26 cellular contexts compared by ENCODE assay signal in the genomic region with DNA sequence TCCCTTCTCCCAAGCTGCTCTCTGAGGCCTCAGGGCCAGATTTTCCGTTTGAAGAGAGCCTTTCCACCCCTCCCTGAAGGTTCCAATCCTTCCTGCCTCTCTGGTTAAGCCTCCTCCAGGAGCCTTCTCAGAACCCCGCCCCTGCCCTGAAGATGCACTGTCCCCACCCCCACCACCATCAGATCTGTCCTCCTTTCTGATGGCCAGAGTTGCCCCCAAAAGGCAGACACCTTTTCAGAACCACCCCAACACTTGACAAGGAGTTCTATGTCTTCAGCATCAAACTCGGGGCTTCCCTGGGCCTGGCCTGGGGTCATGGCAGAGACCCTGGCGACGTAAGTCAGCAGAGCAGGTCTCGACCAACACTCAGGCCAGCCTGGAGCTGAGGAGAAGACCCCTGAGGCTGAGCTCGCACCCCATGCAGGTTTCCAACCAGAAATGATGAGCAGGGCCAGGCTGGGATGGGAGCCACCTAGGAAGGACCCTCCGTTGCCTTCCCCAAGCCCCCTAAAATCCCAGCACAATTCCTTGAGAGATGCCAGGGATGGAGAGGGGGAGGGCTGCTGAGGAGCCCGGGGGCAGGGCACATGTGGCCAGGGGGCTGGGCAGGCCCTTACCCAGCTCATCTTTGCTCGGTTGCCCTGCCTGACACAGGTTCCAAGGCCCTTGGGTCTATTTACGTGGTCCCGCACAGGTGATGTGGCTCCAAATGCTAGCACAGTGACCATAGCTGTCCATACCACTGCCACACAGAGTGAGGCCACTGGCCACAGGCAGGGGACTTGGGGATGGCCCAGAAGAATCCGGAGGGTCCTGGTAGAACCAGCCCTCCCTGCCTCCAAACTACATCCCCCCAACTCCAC. TPM values are rescaled to one million over a fixed set of nuclear protein-coding genes. Genes with fewer than 3 reads are reported as not detected.
DNase-seq lines count a peak whose midpoint lies in the region; ATAC-seq and TF ChIP-seq lines count a peak whose summit lies in the region.
"Had no signal": no experiment of that assay in that cellular context is flagged by ENCODE, and none has a peak within 500 bp of the region (broad histone marks: within the 10 kb centered on the region; RNA-seq: fewer than 3 reads in every experiment).

No MANE protein-coding gene starts in this region.

- in situ Hi-C loops in IMR-90 (cut with MboI; ENCODE audit: low sequenced_read_pairs), result no loop called here

- H2BK15ac ChIP-seq in IMR-90 (ENCODE audit: low read depth, low read length), result no peak overlapping the region

- H3K27me3 Mint-ChIP-seq in CD4-positive, alpha-beta memory T cell, result peaks cover 0 to 2% of the 10 kb centered on the region in 2 donors
- H3K27me3 Mint-ChIP-seq in glutamatergic neuron (ENCODE audit: unreplicated experiment), result peaks cover 14% of the 10 kb centered on the region
- H3K27me3 Mint-ChIP-seq in activated T-cell treated with anti-CD3 and anti-CD28 coated beads, Interleukin-2, amount 50 U/mL, for 4 hours (ENCODE audit: low read depth), result no peaks in the 10 kb centered on the region
- H3K27me3 Mint-ChIP-seq: T-cell had no signal

- H3K56ac ChIP-seq in IMR-90 (ENCODE audit: extremely low read depth, insufficient read depth, low read length), result no peak overlapping the region

- no peak overlapping the region for H3K23ac ChIP-seq in IMR-90 (ENCODE audit: low read depth, low read length)

- H3K79me2 ChIP-seq in parathyroid adenoma, result no peaks in the 10 kb centered on the region

- H3K18ac ChIP-seq in IMR-90 (ENCODE audit: low read depth, low read length), result no peak overlapping the region

- H3K79me1 ChIP-seq in IMR-90 (ENCODE audit: low read depth in 1 of 2, low read length in 2 of 2), result no peaks in the 10 kb centered on the region

- H3K4me1 Mint-ChIP-seq in CD4-positive, alpha-beta memory T cell, result peaks cover 35 to 58% (median 44%) of the 10 kb centered on the region in 4 donors
- H3K4me1 Mint-ChIP-seq in glutamatergic neuron (ENCODE audit: low read depth, unreplicated experiment), result peaks cover 14% of the 10 kb centered on the region
- peaks cover 47% of the 10 kb centered on the region for H3K4me1 Mint-ChIP-seq in activated T-cell treated with anti-CD3 and anti-CD28 coated beads, Interleukin-2, amount 50 U/mL, for 4 hours (ENCODE audit: low read depth)

- H3K14ac ChIP-seq in IMR-90 (replicated peaks; ENCODE audit: low read depth, low read length), result no peak overlapping the region

- H2BK20ac ChIP-seq in IMR-90 (ENCODE audit: low read depth, low read length), result no peak overlapping the region

- DNase-seq in CD4-positive, alpha-beta memory T cell, result no peak
- DNase-seq in IMR-90 (no peak), glutamatergic neuron (peak; percentile 4), GF-D8 (lab: John Stamatoyannopoulos, UW) (no peak)
- no peak for DNase-seq in activated T-cell treated with anti-CD3 and anti-CD28 coated beads, Interleukin-2, amount 50 U/mL, for 4 hours
- DNase-seq: activated CD4-positive, alpha-beta T cell treated with anti-CD3 and anti-CD28 coated beads, Interleukin-2, amount 10 ng/mL, durations not matched to agents 24 days and 14 days; activated CD8-positive, alpha-beta memory T cell treated with anti-CD3 and anti-CD28 coated beads, Interleukin-2, amount 50 U/mL, for 48 hours; activated gamma-delta T cell treated with Interleukin-2 at 50 U/mL for 16 hours; CD8-positive, alpha-beta T cell; effector memory CD4-positive, alpha-beta T cell; foreskin melanocyte; NCI-H1092; NCI-H187 treated with DMSO at 0.1 percent for 48 hours; NCI-H226; PC-3; SIG-M5; stimulated activated naive CD4-positive, alpha-beta T cell; T-cell; tibial artery had no signal

- intact Hi-C loops in CD4-positive, alpha-beta memory T cell (cut with micrococcal nuclease), result loop anchor here (5.0 kb wide), 1 partner anchor 41 kb away; no protein-coding TSS in a partner anchor
- intact Hi-C loops in IMR-90 (cut with micrococcal nuclease), result no loop called here

- H3K4me3 ChIP-seq in CD4-positive, alpha-beta memory T cell (ENCODE audit: low read length in 2 of 2), result no peak overlapping the region
- no peak overlapping the region for H3K4me3 ChIP-seq in IMR-90 (ENCODE audit: insufficient read depth, low read depth, low read length)
- H3K4me3 ChIP-seq in parathyroid adenoma (ENCODE audit: low read depth, low read length), result no peak overlapping the region
- H3K4me3 ChIP-seq: body of pancreas, skin epidermis, tibial artery had no signal

- TF ChIP-seq POLR2A in IMR-90 (IDR thresholded peaks at IDR 0.05; ENCODE audit: low read depth, low read length), result no peak

- no peak overlapping the region for H4K5ac ChIP-seq in IMR-90 (ENCODE audit: low read depth, low read length)

- H3K27me3 ChIP-seq in CD4-positive, alpha-beta memory T cell (ENCODE audit: insufficient read depth, low read length), result no peaks in the 10 kb centered on the region
- H3K27me3 ChIP-seq in IMR-90 (ENCODE audit: control insufficient read depth, insufficient read depth, low read length), result peaks cover 30% of the 10 kb centered on the region
- no peaks in the 10 kb centered on the region for H3K27me3 ChIP-seq in parathyroid adenoma (ENCODE audit: control insufficient read depth, insufficient read depth, low read length)
- H3K27me3 ChIP-seq: body of pancreas had no signal

- H2BK5ac ChIP-seq in IMR-90 (ENCODE audit: low read depth, low read length, poor library complexity, severe bottlenecking), result no peak overlapping the region

- peak overlapping the region in 1 of 8 donors; percentile 10 for H3K4me3 Mint-ChIP-seq in CD4-positive, alpha-beta memory T cell
- H3K4me3 Mint-ChIP-seq in glutamatergic neuron (ENCODE audit: unreplicated experiment), result no peak overlapping the region
- H3K4me3 Mint-ChIP-seq in activated T-cell treated with anti-CD3 and anti-CD28 coated beads, Interleukin-2, amount 50 U/mL, for 4 hours, result no peak overlapping the region
- H3K4me3 Mint-ChIP-seq: activated CD4-positive, alpha-beta T cell treated with anti-CD3 and anti-CD28 coated beads, Interleukin-2, amount 10 ng/mL, durations not matched to agents 24 days and 14 days; CD8-positive, alpha-beta T cell; T-cell had no signal

- no peaks in the 10 kb centered on the region for H4K20me1 ChIP-seq in IMR-90 (ENCODE audit: insufficient read depth, low read length)

- BruUV-seq in IMR-90 (replicated peaks; lab: Mats Ljungman, UMichigan), result no TSS peak

- H3K27ac Mint-ChIP-seq in CD4-positive, alpha-beta memory T cell, result peak overlapping the region in 4 of 7 donors; percentile 24 to 66 (median 52)
- H3K27ac Mint-ChIP-seq in glutamatergic neuron (ENCODE audit: unreplicated experiment), result no peak overlapping the region
- H3K27ac Mint-ChIP-seq: activated CD4-positive, alpha-beta T cell treated with anti-CD3 and anti-CD28 coated beads, Interleukin-2, amount 10 ng/mL, durations not matched to agents 24 days and 14 days; CD8-positive, alpha-beta T cell had no signal

- H2AK5ac ChIP-seq in IMR-90 (ENCODE audit: low read depth, low read length), result no peak overlapping the region

- TF ChIP-seq CTCF in IMR-90 (conservative IDR thresholded peaks at IDR 0.05; ENCODE audit: low read depth, low read length) (no peak), glutamatergic neuron (IDR thresholded peaks at IDR 0.05; ENCODE audit: partially characterized antibody, unreplicated experiment) (no peak), parathyroid adenoma (IDR thresholded peaks at IDR 0.05) (no peak)

- CTCF ChIA-PET in CD4-positive, alpha-beta memory T cell (lab: Charles Lee; ENCODE audit: partially characterized antibody), result interaction anchor here (1.1 to 32.9 kb wide), 6 partner anchors 9 to 145 kb away, joined by 3 to 556 read pairs (median 6); a partner anchor contains a TSS
- CTCF ChIA-PET in IMR-90 (lab: Yijun Ruan, JAX), result interaction anchor here (1.4 kb wide), 1 partner anchor 69 kb away, joined by 5 read pairs; no protein-coding TSS in a partner anchor

- no peaks in the 10 kb centered on the region for H3K9me3 ChIP-seq in CD4-positive, alpha-beta memory T cell (ENCODE audit: control insufficient read depth in 1 of 2, low read length in 2 of 2)
- no peaks in the 10 kb centered on the region for H3K9me3 ChIP-seq in IMR-90 (ENCODE audit: control insufficient read depth, insufficient read depth, low read length)
- H3K9me3 ChIP-seq in parathyroid adenoma (ENCODE audit: control insufficient read depth, low read length), result no peaks in the 10 kb centered on the region
- H3K9me3 ChIP-seq: body of pancreas, tibial artery had no signal

- POLR2A ChIA-PET in CD4-positive, alpha-beta memory T cell (lab: Charles Lee; ENCODE audit: partially characterized antibody), result interaction anchor here (4.9 kb wide), 1 partner anchor 38 kb away, joined by 32 read pairs; no protein-coding TSS in a partner anchor
- POLR2A ChIA-PET in IMR-90 (lab: Charles Lee; ENCODE audit: unreplicated experiment), result interaction anchor here (0.5 kb wide), 1 partner anchor 316 kb away, joined by 9 read pairs; no protein-coding TSS in a partner anchor

- H3K27ac ChIP-seq in CD4-positive, alpha-beta memory T cell (ENCODE audit: low read depth, low read length), result no peak overlapping the region
- no peak overlapping the region for H3K27ac ChIP-seq in IMR-90 (ENCODE audit: insufficient read depth, low read length)
- no peak overlapping the region for H3K27ac ChIP-seq in parathyroid adenoma
- H3K27ac ChIP-seq: body of pancreas, skin epidermis, tibial artery had no signal

- peaks cover 9% of the 10 kb centered on the region; the same call in 1 of the 2 replicates for H3K9me1 ChIP-seq in IMR-90 (ENCODE audit: insufficient read depth, low read length)

- 92% methylated on average over 4 of the region's 13 CpGs; no CpG with 5 or more reads in 1 of the 2 experiments for WGBS in IMR-90 (ENCODE audit: extremely low coverage in 2 of 2, insufficient read length in 1 of 2), 2 experiments

- no peak overlapping the region for H3K4ac ChIP-seq in IMR-90 (ENCODE audit: low read depth, low read length)

- peak overlapping the region; percentile 37 for H2AK9ac ChIP-seq in IMR-90 (replicated peaks; ENCODE audit: low read depth, low read length, poor library complexity)

- H3K9ac ChIP-seq in IMR-90 (ENCODE audit: low read depth, low read length) (no peak overlapping the region), parathyroid adenoma (no peak overlapping the region)

- no peak overlapping the region for H3K4me2 ChIP-seq in IMR-90 (ENCODE audit: low read depth, low read length)
- H3K4me2 ChIP-seq in parathyroid adenoma (ENCODE audit: low read length), result no peak overlapping the region

- peaks cover 0 to 2% of the 10 kb centered on the region in 2 donors for H3K36me3 Mint-ChIP-seq in CD4-positive, alpha-beta memory T cell
- peaks cover 2% of the 10 kb centered on the region for H3K36me3 Mint-ChIP-seq in glutamatergic neuron (ENCODE audit: unreplicated experiment)
- H3K36me3 Mint-ChIP-seq in activated T-cell treated with anti-CD3 and anti-CD28 coated beads, Interleukin-2, amount 50 U/mL, for 4 hours (ENCODE audit: insufficient read depth), result no peaks in the 10 kb centered on the region
- H3K36me3 Mint-ChIP-seq: CD8-positive, alpha-beta T cell; T-cell had no signal

- TF ChIP-seq RAD21 in IMR-90 (IDR thresholded peaks at IDR 0.05; ENCODE audit: low read length), result no peak

- H4K91ac ChIP-seq in IMR-90 (ENCODE audit: insufficient read depth, low read depth, low read length), result no peak overlapping the region

- no peak overlapping the region for H4K8ac ChIP-seq in IMR-90 (ENCODE audit: low read depth in 2 of 2, low read length in 2 of 2)

- no peak overlapping the region for H2BK120ac ChIP-seq in IMR-90 (ENCODE audit: low read depth, low read length)

- no peak for ATAC-seq in IMR-90 (ENCODE audit: low read depth)
- no peak for ATAC-seq in activated T-cell treated with anti-CD3 and anti-CD28 coated beads, Interleukin-2, amount 50 U/mL, for 4 hours
- no peak for ATAC-seq in GM18517 (IDR thresholded peaks at IDR 0.05; ENCODE audit: unreplicated experiment)
- ATAC-seq: body of pancreas; CD8-positive, alpha-beta T cell; esophagus mucosa; PC-3; T-cell had no signal

- no peak overlapping the region for H2AFZ ChIP-seq in IMR-90 (replicated peaks; ENCODE audit: low read length, poor library complexity)
- H2AFZ ChIP-seq in parathyroid adenoma, result peak overlapping the region; percentile 19

- no peaks in the 10 kb centered on the region for H3K36me3 ChIP-seq in CD4-positive, alpha-beta memory T cell (ENCODE audit: insufficient read depth, low read length)
- H3K36me3 ChIP-seq in IMR-90 (ENCODE audit: control insufficient read depth, insufficient read depth, low read length) (no peaks in the 10 kb centered on the region), parathyroid adenoma (ENCODE audit: control insufficient read depth, insufficient read depth, low read length) (no peaks in the 10 kb centered on the region)
- H3K36me3 ChIP-seq: tibial artery had no signal

- H3K9me3 Mint-ChIP-seq in CD4-positive, alpha-beta memory T cell, result peaks cover 0 to 6% (median 1%) of the 10 kb centered on the region in 8 donors
- H3K9me3 Mint-ChIP-seq in glutamatergic neuron (ENCODE audit: unreplicated experiment), result peaks cover 10% of the 10 kb centered on the region
- H3K9me3 Mint-ChIP-seq in activated T-cell treated with anti-CD3 and anti-CD28 coated beads, Interleukin-2, amount 50 U/mL, for 4 hours, result peaks cover 2% of the 10 kb centered on the region
- H3K9me3 Mint-ChIP-seq: CD8-positive, alpha-beta T cell had no signal

- dilution Hi-C loops in IMR-90 (cut with HindIII; ENCODE audit: low sequenced_read_pairs, unreplicated experiment), result no loop called here

- peaks cover 45% of the 10 kb centered on the region for H3K4me1 ChIP-seq in CD4-positive, alpha-beta memory T cell (ENCODE audit: insufficient read depth, low read length)
- H3K4me1 ChIP-seq in IMR-90 (ENCODE audit: control insufficient read depth, insufficient read depth, low read length) (peaks cover 8% of the 10 kb centered on the region; the same call in 1 of the 2 replicates), parathyroid adenoma (peaks cover 11% of the 10 kb centered on the region)

RNA-seq across cellular contexts. Expression of a gene that starts 10.3 kb away (rescaled TPM):
- 1 to 10 TPM in 1 of 2 experiments, under 1 TPM in 1; 0.19 to 1.0 TPM for total RNA-seq in CD4-positive, alpha-beta memory T cell
- 1 to 10 TPM; 5.6 to 6.0 TPM for polyA plus RNA-seq in CD4-positive, alpha-beta memory T cell
- total RNA-seq in IMR-90 (2012; rRNA removed) (under 0.01 TPM in 1 of 2 replicates, not detected in the other), glutamatergic neuron (ENCODE audit: unreplicated experiment) (not detected)
- polyA plus RNA-seq in IMR-90 (2012; rRNA removed), result 0.11 and 0.17 TPM in 2 replicates
- 0.37 and 1.6 TPM in 2 replicates for polyA plus RNA-seq in IMR-90 (2012; cell fraction: cytosol; rRNA removed)
- polyA plus RNA-seq in IMR-90 (2012; cell fraction: nucleus; rRNA removed; ENCODE audit: low replicate concordance), result 1.4 and 1.5 TPM in 2 replicates
- under 1 TPM in 1 of 3 donors, not detected in 2; 0.16 TPM for total RNA-seq in activated T-cell treated with anti-CD3 and anti-CD28 coated beads, Interleukin-2, amount 50 U/mL, for 4 hours
- total RNA-seq: esophagus mucosa, LHCN-M2 had no signal

RNA-seq across cellular contexts. Expression of a gene that starts 15.1 kb away (rescaled TPM):
- under 1 TPM; 0.17 to 0.30 TPM for total RNA-seq in CD4-positive, alpha-beta memory T cell
- polyA plus RNA-seq in CD4-positive, alpha-beta memory T cell, result not detected
- total RNA-seq in IMR-90 (2012; rRNA removed) (not detected in 2 replicates), glutamatergic neuron (ENCODE audit: unreplicated experiment) (7.9 TPM)
- not detected in 2 replicates for polyA plus RNA-seq in IMR-90 (2012; rRNA removed)
- under 0.01 TPM in 1 of 2 replicates, not detected in the other for polyA plus RNA-seq in IMR-90 (2012; cell fraction: cytosol; rRNA removed)
- 0.01 and 0.07 TPM in 2 replicates for polyA plus RNA-seq in IMR-90 (2012; cell fraction: nucleus; rRNA removed; ENCODE audit: low replicate concordance)
- under 1 TPM in 2 of 3 donors, not detected in 1; 0.05 to 0.14 TPM for total RNA-seq in activated T-cell treated with anti-CD3 and anti-CD28 coated beads, Interleukin-2, amount 50 U/mL, for 4 hours
- total RNA-seq: PC-3 had no signal
- polyA plus RNA-seq: keratinocyte had no signal

RNA-seq across cellular contexts. Expression of a gene that starts 32.6 kb away (rescaled TPM):
- 100 to 1,000 TPM; 150 to 158 TPM for total RNA-seq in CD4-positive, alpha-beta memory T cell
- 100 to 1,000 TPM; 411 to 591 TPM for polyA plus RNA-seq in CD4-positive, alpha-beta memory T cell
- total RNA-seq in IMR-90 (2012; rRNA removed) (0.28 TPM in 1 of 2 replicates, not detected in the other), glutamatergic neuron (ENCODE audit: unreplicated experiment) (not detected)
- 0.12 and 0.17 TPM in 2 replicates for polyA plus RNA-seq in IMR-90 (2012; rRNA removed)
- 0.38 and 0.51 TPM in 2 replicates for polyA plus RNA-seq in IMR-90 (2012; cell fraction: cytosol; rRNA removed)
- 0.08 and 0.14 TPM in 2 replicates for polyA plus RNA-seq in IMR-90 (2012; cell fraction: nucleus; rRNA removed; ENCODE audit: low replicate concordance)
- 10 to 100 TPM; 67.0 to 88.9 (median 77.1) TPM for total RNA-seq in activated T-cell treated with anti-CD3 and anti-CD28 coated beads, Interleukin-2, amount 50 U/mL, for 4 hours
- total RNA-seq: PC-3 had no signal

RNA-seq across cellular contexts. Expression of a gene that starts 55.7 kb away (rescaled TPM):
- 10 to 100 TPM; 16.4 to 17.2 TPM for total RNA-seq in CD4-positive, alpha-beta memory T cell
- polyA plus RNA-seq in CD4-positive, alpha-beta memory T cell, result 10 to 100 TPM; 54.4 to 57.2 TPM
- total RNA-seq in IMR-90 (2012; rRNA removed) (not detected in 2 replicates), glutamatergic neuron (ENCODE audit: unreplicated experiment) (not detected)
- polyA plus RNA-seq in IMR-90 (2012; rRNA removed), result not detected in 2 replicates
- not detected in 2 replicates for polyA plus RNA-seq in IMR-90 (2012; cell fraction: cytosol; rRNA removed)
- not detected in 2 replicates for polyA plus RNA-seq in IMR-90 (2012; cell fraction: nucleus; rRNA removed; ENCODE audit: low replicate concordance)
- 10 to 100 TPM; 15.3 to 21.6 (median 17.1) TPM for total RNA-seq in activated T-cell treated with anti-CD3 and anti-CD28 coated beads, Interleukin-2, amount 50 U/mL, for 4 hours
- total RNA-seq: body of pancreas, LHCN-M2, PC-3 had no signal

Comparison
In these comparisons a context has a peak if more than half of its experiments do, and no peak if none do; other contexts are left out.
1. RNA of a gene that starts 32.6 kb away (total RNA-seq): 150 to 158 TPM in CD4-positive, alpha-beta memory T cell and 67.0 to 88.9 TPM in activated T-cell treated with anti-CD3 and anti-CD28 coated beads, Interleukin-2, amount 50 U/mL, for 4 hours; 0.28 TPM in IMR-90 and not detected in glutamatergic neuron (single experiment); every median in the first group is over 10 times any median in the second.